ENCODE assay signal across 12 cellular contexts in genomic region chr13:37136187-37136586, GRCh38. TPM values are rescaled to one million over a fixed set of nuclear protein-coding genes. Genes with fewer than 3 reads are reported as not detected.
"Had no signal": no experiment of that assay in that cellular context is flagged by ENCODE, and none has a peak within 500 bp of the region (broad histone marks: within the 10 kb centered on the region; RNA-seq: fewer than 3 reads in every experiment).

No MANE protein-coding gene starts in this region.

- H3K4me3 Mint-ChIP-seq: activated naive CD8-positive, alpha-beta T cell; activated T-cell treated with anti-CD3 and anti-CD28 coated beads, Interleukin-2, amount 50 U/mL, for 4 hours had no signal

- H3K4me3 ChIP-seq: ovary, thyroid gland had no signal

- H3K27ac Mint-ChIP-seq: activated naive CD8-positive, alpha-beta T cell had no signal

- H3K27me3 ChIP-seq: ovary, thyroid gland had no signal

- H3K36me3 ChIP-seq: ovary, thyroid gland had no signal

- DNase-seq: activated effector memory CD4-positive, alpha-beta T cell treated with anti-CD3 and anti-CD28 coated beads, Interleukin-2, amount 50 U/mL, for 16 hours; activated T-cell treated with anti-CD3 and anti-CD28 coated beads, Interleukin-2, amount 50 U/mL, for 4 hours; anterior cingulate cortex; ovary; thyroid gland had no signal

- H3K9me3 ChIP-seq: ovary, thyroid gland had no signal

- H3K27ac ChIP-seq: ovary, thyroid gland had no signal

- H3K36me3 Mint-ChIP-seq: activated naive CD8-positive, alpha-beta T cell had no signal

- ATAC-seq: activated CD4-positive, CD25-positive, alpha-beta regulatory T cell treated with anti-CD3 and anti-CD28 coated beads, Interleukin-2, amount 50 U/mL, for 24 hours; activated T-cell treated with anti-CD3 and anti-CD28 coated beads, Interleukin-2, amount 50 U/mL, for 4 hours had no signal

- H3K4me1 ChIP-seq: thyroid gland had no signal

RNA-seq across cellular contexts. Expression of gene CSNK1A1L, which starts 30.7 kb away (rescaled TPM):
- total RNA-seq: activated T-cell treated with anti-CD3 and anti-CD28 coated beads, Interleukin-2, amount 50 U/mL, for 4 hours; bronchial epithelial cell; fibroblast of lung; ovary; skeletal muscle tissue; T-helper 2 cell treated with Interferon-gamma antibody and Interleukin-4, amounts not matched to agents 100 ng/mL and 5 ng/mL, for 36 hours; thyroid gland had no signal
- polyA plus RNA-seq: fibroblast of lung, neural cell, ovary had no signal
